1 cellular context compared by ENCODE assay signal in the genomic region with DNA sequence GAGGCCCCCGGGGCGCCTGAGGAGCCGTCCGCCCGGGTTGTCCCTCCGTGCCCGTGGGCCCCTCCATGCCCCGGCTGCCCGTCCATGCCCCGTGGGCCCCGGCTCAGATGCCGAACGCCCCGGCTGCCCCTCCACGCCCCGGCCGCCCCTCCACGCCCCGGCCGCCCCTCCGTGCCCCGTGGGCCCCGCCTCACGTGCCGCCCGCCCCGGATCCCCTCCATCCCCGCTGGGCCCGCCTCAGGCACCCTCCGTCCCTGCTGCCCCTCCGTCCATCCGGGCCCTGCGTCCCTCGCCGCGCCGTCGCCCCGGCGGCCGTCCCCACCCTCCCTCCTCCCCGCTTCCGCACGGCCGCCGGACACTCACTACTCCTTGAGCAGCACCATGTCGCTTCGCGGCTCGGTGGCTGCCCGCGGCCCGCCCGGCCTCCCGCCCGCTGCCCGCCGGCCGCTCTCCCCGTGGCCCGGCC.
TF ChIP-seq lines count a peak whose summit lies in the region.

No MANE protein-coding gene starts in this region.

TF ChIP-seq in GM12878, 131 proteins besides CTCF, POLR2A, EP300 and RAD21 (continued from another document):
- TF ChIP-seq, protein P1, sequence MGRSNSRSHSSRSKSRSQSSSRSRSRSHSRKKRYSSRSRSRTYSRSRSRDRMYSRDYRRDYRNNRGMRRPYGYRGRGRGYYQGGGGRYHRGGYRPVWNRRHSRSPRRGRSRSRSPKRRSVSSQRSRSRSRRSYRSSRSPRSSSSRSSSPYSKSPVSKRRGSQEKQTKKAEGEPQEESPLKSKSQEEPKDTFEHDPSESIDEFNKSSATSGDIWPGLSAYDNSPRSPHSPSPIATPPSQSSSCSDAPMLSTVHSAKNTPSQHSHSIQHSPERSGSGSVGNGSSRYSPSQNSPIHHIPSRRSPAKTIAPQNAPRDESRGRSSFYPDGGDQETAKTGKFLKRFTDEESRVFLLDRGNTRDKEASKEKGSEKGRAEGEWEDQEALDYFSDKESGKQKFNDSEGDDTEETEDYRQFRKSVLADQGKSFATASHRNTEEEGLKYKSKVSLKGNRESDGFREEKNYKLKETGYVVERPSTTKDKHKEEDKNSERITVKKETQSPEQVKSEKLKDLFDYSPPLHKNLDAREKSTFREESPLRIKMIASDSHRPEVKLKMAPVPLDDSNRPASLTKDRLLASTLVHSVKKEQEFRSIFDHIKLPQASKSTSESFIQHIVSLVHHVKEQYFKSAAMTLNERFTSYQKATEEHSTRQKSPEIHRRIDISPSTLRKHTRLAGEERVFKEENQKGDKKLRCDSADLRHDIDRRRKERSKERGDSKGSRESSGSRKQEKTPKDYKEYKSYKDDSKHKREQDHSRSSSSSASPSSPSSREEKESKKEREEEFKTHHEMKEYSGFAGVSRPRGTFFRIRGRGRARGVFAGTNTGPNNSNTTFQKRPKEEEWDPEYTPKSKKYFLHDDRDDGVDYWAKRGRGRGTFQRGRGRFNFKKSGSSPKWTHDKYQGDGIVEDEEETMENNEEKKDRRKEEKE (IDR thresholded peaks at IDR 0.05): 0 out of 2 replicates have a peak, but pooled peaks have one; percentile 13
- no peak for TF ChIP-seq TAF1 (IDR thresholded peaks at IDR 0.05; ENCODE audit: borderline replicate concordance, low read depth, low read length)
- no peak for TF ChIP-seq MYC (IDR thresholded peaks at IDR 0.05; ENCODE audit: insufficient read depth, insufficient read length, insufficient replicate concordance, low read length, severe bottlenecking)
- no peak for TF ChIP-seq EZH2 (IDR thresholded peaks at IDR 0.05; ENCODE audit: borderline replicate concordance, control insufficient read depth, low read depth, low read length)
- TF ChIP-seq, protein P2, sequence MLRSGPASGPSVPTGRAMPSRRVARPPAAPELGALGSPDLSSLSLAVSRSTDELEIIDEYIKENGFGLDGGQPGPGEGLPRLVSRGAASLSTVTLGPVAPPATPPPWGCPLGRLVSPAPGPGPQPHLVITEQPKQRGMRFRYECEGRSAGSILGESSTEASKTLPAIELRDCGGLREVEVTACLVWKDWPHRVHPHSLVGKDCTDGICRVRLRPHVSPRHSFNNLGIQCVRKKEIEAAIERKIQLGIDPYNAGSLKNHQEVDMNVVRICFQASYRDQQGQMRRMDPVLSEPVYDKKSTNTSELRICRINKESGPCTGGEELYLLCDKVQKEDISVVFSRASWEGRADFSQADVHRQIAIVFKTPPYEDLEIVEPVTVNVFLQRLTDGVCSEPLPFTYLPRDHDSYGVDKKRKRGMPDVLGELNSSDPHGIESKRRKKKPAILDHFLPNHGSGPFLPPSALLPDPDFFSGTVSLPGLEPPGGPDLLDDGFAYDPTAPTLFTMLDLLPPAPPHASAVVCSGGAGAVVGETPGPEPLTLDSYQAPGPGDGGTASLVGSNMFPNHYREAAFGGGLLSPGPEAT (IDR thresholded peaks at IDR 0.05; ENCODE audit: low read depth): no peak
- TF ChIP-seq BHLHE40 (IDR thresholded peaks at IDR 0.05; ENCODE audit: borderline replicate concordance in 1 of 2, low read depth in 2 of 2, low read length in 1 of 2): peak; percentile 51 to 91; a peak in 3 of 4 replicates
TF ChIP-seq in GM12878: peak in this region for 3.
